In the genomic region with DNA sequence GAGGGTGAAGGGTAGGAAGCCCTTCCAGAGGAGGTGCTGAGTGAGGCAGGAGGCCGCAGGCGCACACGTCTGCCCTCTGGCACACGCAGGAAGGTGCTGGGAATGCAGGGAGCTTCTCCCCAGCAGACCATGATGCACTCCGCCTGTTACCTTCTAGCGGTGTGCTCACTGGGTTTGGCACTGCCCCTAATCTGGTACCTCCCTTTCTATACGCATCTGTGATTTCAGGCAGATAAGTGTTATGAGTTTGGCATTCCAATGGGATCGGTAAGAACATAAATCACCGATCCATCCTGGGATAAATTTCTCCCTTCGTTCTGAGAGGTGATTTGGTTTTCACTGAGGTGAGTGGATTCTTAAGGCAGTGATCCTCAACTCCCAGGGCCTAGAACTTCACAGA, we compare ENCODE assay signal across 23 cellular contexts. TPM values are rescaled to one million over a fixed set of nuclear protein-coding genes. Genes with fewer than 3 reads are reported as not detected.
DNase-seq lines count a peak whose midpoint lies in the region; ATAC-seq, FAIRE-seq and TF ChIP-seq lines count a peak whose summit lies in the region.
"Had no signal": no experiment of that assay in that cellular context is flagged by ENCODE, and none has a peak within 500 bp of the region (broad histone marks: within the 10 kb centered on the region; RNA-seq: fewer than 3 reads in every experiment).

No MANE protein-coding gene starts in this region.

- no peak overlapping the region for H3K27ac ChIP-seq in mammary epithelial cell (ENCODE audit: insufficient read depth, low read depth, low read length)
- H3K27ac ChIP-seq in RWPE2 (ENCODE audit: poor library complexity, severe bottlenecking) = peak overlapping the region; percentile 7
- H3K27ac ChIP-seq: BLaER1 treated with 17β-estradiol and CSF1 and Interleukin-3, amounts not matched to agents 10 nM and 100 nM; coronary artery; esophagus squamous epithelium; gastroesophageal sphincter; HL-60 had no signal

- DNase-seq in MCF 10A (ENCODE audit: unreplicated experiment) = no peak
- no peak for DNase-seq in mammary epithelial cell
- DNase-seq in RWPE2 (ENCODE audit: low spot score) = no peak
- DNase-seq in kidney glomerular epithelial cell (lab: John Stamatoyannopoulos, UW) = peak; percentile 91
- no peak for DNase-seq in DMS 273 treated with DMSO at 0.1 percent for 48 hours (lab: John Stamatoyannopoulos, UW)
- no peak for DNase-seq in stimulated activated naive B cell treated with anti-CD40 and anti-IgM and Interleukin-4, amounts not matched to agents 10 μg/mL and 1 μg/mL and 100 μg/mL, for 72 hours
- no peak for DNase-seq in GM19239 (ENCODE audit: insufficient read length, low spot score)
- no peak for DNase-seq in activated CD4-positive, alpha-beta T cell treated with anti-CD3 and anti-CD28 coated beads for 36 hours
- DNase-seq: activated gamma-delta T cell treated with Interleukin-2 at 50 U/mL for 16 hours; endodermal cell; esophagus squamous epithelium; H9; NCI-H1436 treated with DMSO at 0.1 percent for 48 hours; stimulated activated CD4-positive, alpha-beta T cell treated with anti-CD3 and anti-CD28 coated beads, Interleukin-12 subunit alpha, Interleukin-12 subunit beta, amount 100 ng/mL, for 4 hours; stimulated activated CD4-positive, alpha-beta T cell treated with anti-CD3 and anti-CD28 coated beads, Interleukin-4, amount 100 ng/mL, for 4 hours had no signal

- no peaks in the 10 kb centered on the region for H3K9me3 ChIP-seq in mammary epithelial cell (replicated peaks; ENCODE audit: insufficient read depth, low read length)
- H3K9me3 ChIP-seq in RWPE2 (ENCODE audit: severe bottlenecking) = no peaks in the 10 kb centered on the region
- H3K9me3 ChIP-seq: esophagus squamous epithelium, gastroesophageal sphincter had no signal

- peaks cover 25% of the 10 kb centered on the region for H3K4me1 Mint-ChIP-seq in MCF 10A (ENCODE audit: insufficient read depth, unreplicated experiment)
- peaks cover 34 to 61% of the 10 kb centered on the region in 2 donors for H3K4me1 Mint-ChIP-seq in stimulated activated naive B cell treated with anti-CD40 and anti-IgM and Interleukin-4, amounts not matched to agents 10 μg/mL and 1 μg/mL and 100 μg/mL, for 72 hours
- peaks cover 30% of the 10 kb centered on the region for H3K4me1 Mint-ChIP-seq in activated CD4-positive, alpha-beta T cell treated with anti-CD3 and anti-CD28 coated beads for 36 hours

- WGBS in mammary epithelial cell (ENCODE audit: low coverage, missing lambda C conversion rate) = 96% methylated on average over 8 of the region's 10 CpGs

- CTCF ChIA-PET in MCF 10A (lab: Yijun Ruan, JAX) = interaction anchor here (0.7 to 1.2 kb wide), 4 partner anchors 115 to 258 kb away, joined by 3 to 5 read pairs (median 4); no protein-coding TSS in a partner anchor
- CTCF ChIA-PET in mammary epithelial cell (lab: Charles Lee; ENCODE audit: low non-redundant PET) = no interaction called here
- CTCF ChIA-PET in activated CD4-positive, alpha-beta T cell treated with anti-CD3 and anti-CD28 coated beads for 36 hours (lab: Charles Lee) = no interaction called here

- H3K27ac Mint-ChIP-seq in MCF 10A (ENCODE audit: low read depth, unreplicated experiment) = peak overlapping the region; percentile 66
- H3K27ac Mint-ChIP-seq in stimulated activated naive B cell treated with anti-CD40 and anti-IgM and Interleukin-4, amounts not matched to agents 10 μg/mL and 1 μg/mL and 100 μg/mL, for 72 hours = no peak overlapping the region
- no peak overlapping the region for H3K27ac Mint-ChIP-seq in activated CD4-positive, alpha-beta T cell treated with anti-CD3 and anti-CD28 coated beads for 36 hours
- H3K27ac Mint-ChIP-seq: activated CD8-positive, alpha-beta T cell treated with anti-CD3 and anti-CD28 coated beads for 36 hours; endodermal cell; H9; WTC11 had no signal

- peaks cover 48% of the 10 kb centered on the region for H3K36me3 Mint-ChIP-seq in MCF 10A (ENCODE audit: insufficient read depth, unreplicated experiment)
- peaks cover 15 to 18% of the 10 kb centered on the region in 2 donors for H3K36me3 Mint-ChIP-seq in stimulated activated naive B cell treated with anti-CD40 and anti-IgM and Interleukin-4, amounts not matched to agents 10 μg/mL and 1 μg/mL and 100 μg/mL, for 72 hours
- H3K36me3 Mint-ChIP-seq in activated CD4-positive, alpha-beta T cell treated with anti-CD3 and anti-CD28 coated beads for 36 hours (ENCODE audit: low read depth) = peaks cover 15% of the 10 kb centered on the region
- H3K36me3 Mint-ChIP-seq: WTC11 had no signal

- H3K27me3 Mint-ChIP-seq in MCF 10A (ENCODE audit: insufficient read depth, unreplicated experiment) = no peaks in the 10 kb centered on the region
- no peaks in the 10 kb centered on the region for H3K27me3 Mint-ChIP-seq in stimulated activated naive B cell treated with anti-CD40 and anti-IgM and Interleukin-4, amounts not matched to agents 10 μg/mL and 1 μg/mL and 100 μg/mL, for 72 hours
- no peaks in the 10 kb centered on the region for H3K27me3 Mint-ChIP-seq in activated CD4-positive, alpha-beta T cell treated with anti-CD3 and anti-CD28 coated beads for 36 hours
- H3K27me3 Mint-ChIP-seq: activated CD8-positive, alpha-beta T cell treated with anti-CD3 and anti-CD28 coated beads for 36 hours had no signal

- FAIRE-seq in GM19239 (lab: Jason Lieb, UNC) = no peak
- FAIRE-seq: A549, G401.6 had no signal

- TF ChIP-seq CTCF in MCF 10A (IDR thresholded peaks at IDR 0.05; ENCODE audit: unreplicated experiment) (no peak), mammary epithelial cell (conservative IDR thresholded peaks at IDR 0.05 in 1 of 2, IDR thresholded peaks at IDR 0.05 in 1 of 2; ENCODE audit: extremely low read depth in 1 of 2, insufficient read depth in 1 of 2, low read depth in 1 of 2, low read length in 2 of 2) (no peak), RWPE2 (IDR thresholded peaks at IDR 0.05; ENCODE audit: poor library complexity, severe bottlenecking) (no peak)

- POLR2A ChIA-PET in MCF 10A (lab: Yijun Ruan, JAX) = no interaction called here
- POLR2A ChIA-PET in activated CD4-positive, alpha-beta T cell treated with anti-CD3 and anti-CD28 coated beads for 36 hours (lab: Charles Lee) = no interaction called here

- dilution Hi-C loops in mammary epithelial cell (cut with HindIII; ENCODE audit: low sequenced_read_pairs) = loop anchor here (5.0 kb wide), 1 partner anchor 331 kb away; a partner anchor contains a TSS

- BruUV-seq in MCF 10A (replicated peaks; lab: Mats Ljungman, UMichigan) (no TSS peak), mammary epithelial cell (replicated peaks; lab: Mats Ljungman, UMichigan) (no TSS peak)

- peaks cover 40% of the 10 kb centered on the region for H3K4me1 ChIP-seq in mammary epithelial cell (ENCODE audit: insufficient read depth, low read length)
- H3K4me1 ChIP-seq in RWPE2 (ENCODE audit: insufficient read depth, poor library complexity, severe bottlenecking) = peaks cover 10% of the 10 kb centered on the region

- peaks cover 2% of the 10 kb centered on the region for H3K36me3 ChIP-seq in mammary epithelial cell (ENCODE audit: insufficient read depth, low read length)
- H3K36me3 ChIP-seq in RWPE2 (ENCODE audit: low read depth) = peaks cover 7% of the 10 kb centered on the region; the same call in 1 of the 2 replicates
- H3K36me3 ChIP-seq: esophagus squamous epithelium, gastroesophageal sphincter had no signal

- no peaks in the 10 kb centered on the region for H3K9me3 Mint-ChIP-seq in MCF 10A (ENCODE audit: unreplicated experiment)
- peaks cover 0 to 5% of the 10 kb centered on the region in 2 donors for H3K9me3 Mint-ChIP-seq in stimulated activated naive B cell treated with anti-CD40 and anti-IgM and Interleukin-4, amounts not matched to agents 10 μg/mL and 1 μg/mL and 100 μg/mL, for 72 hours
- H3K9me3 Mint-ChIP-seq in activated CD4-positive, alpha-beta T cell treated with anti-CD3 and anti-CD28 coated beads for 36 hours (ENCODE audit: low read depth) = no peaks in the 10 kb centered on the region
- H3K9me3 Mint-ChIP-seq: activated CD8-positive, alpha-beta T cell treated with anti-CD3 and anti-CD28 coated beads for 36 hours; endodermal cell had no signal

- H3K27me3 ChIP-seq in mammary epithelial cell (ENCODE audit: insufficient read depth, low read length) (no peaks in the 10 kb centered on the region), RWPE2 (ENCODE audit: insufficient read depth, poor library complexity, severe bottlenecking) (no peaks in the 10 kb centered on the region)
- H3K27me3 ChIP-seq: BLaER1 treated with 17β-estradiol and CSF1 and Interleukin-3, amounts not matched to agents 10 nM and 100 nM; esophagus squamous epithelium; gastroesophageal sphincter had no signal

- no peak overlapping the region for H2AFZ ChIP-seq in mammary epithelial cell (ENCODE audit: low read depth, low read length)

- no peaks in the 10 kb centered on the region for H3K79me2 ChIP-seq in mammary epithelial cell (ENCODE audit: insufficient read depth, low read length)

- no peak for ATAC-seq in RWPE2 (ENCODE audit: low read depth)
- no peak for ATAC-seq in stimulated activated naive B cell treated with anti-CD40 and anti-IgM and Interleukin-4, amounts not matched to agents 10 μg/mL and 1 μg/mL and 100 μg/mL, for 72 hours (replicated peaks)
- no peak for ATAC-seq in activated CD4-positive, alpha-beta T cell treated with anti-CD3 and anti-CD28 coated beads for 36 hours
- ATAC-seq: A549; activated CD8-positive, alpha-beta T cell treated with anti-CD3 and anti-CD28 coated beads for 36 hours; gastroesophageal sphincter; WTC11 had no signal

- intact Hi-C loops in MCF 10A (cut with micrococcal nuclease) (no loop called here), mammary epithelial cell (cut with micrococcal nuclease) (no loop called here)
- intact Hi-C loops in activated CD4-positive, alpha-beta T cell treated with anti-CD3 and anti-CD28 coated beads for 36 hours (cut with DNase I, micrococcal nuclease) = no loop called here

- in situ Hi-C loops in mammary epithelial cell (cut with MboI; ENCODE audit: low sequenced_read_pairs in 2 of 2) = loop anchor here in 1 of 2 donors (25.0 kb wide), 1 partner anchor 601 kb away; no protein-coding TSS in a partner anchor

- no peak overlapping the region for H3K4me2 ChIP-seq in mammary epithelial cell (ENCODE audit: insufficient read depth, low read depth, low read length)
- H3K4me2 ChIP-seq: A549 had no signal

- H4K20me1 ChIP-seq in mammary epithelial cell (ENCODE audit: insufficient read depth, low read length) = no peaks in the 10 kb centered on the region

- H3K9ac ChIP-seq in mammary epithelial cell (ENCODE audit: insufficient read depth, low read length) = no peak overlapping the region
- H3K9ac ChIP-seq: BLaER1 treated with 17β-estradiol and CSF1 and Interleukin-3, amounts not matched to agents 10 nM and 100 nM had no signal

- H3K4me3 Mint-ChIP-seq in MCF 10A (ENCODE audit: unreplicated experiment) = no peak overlapping the region
- no peak overlapping the region for H3K4me3 Mint-ChIP-seq in stimulated activated naive B cell treated with anti-CD40 and anti-IgM and Interleukin-4, amounts not matched to agents 10 μg/mL and 1 μg/mL and 100 μg/mL, for 72 hours
- H3K4me3 Mint-ChIP-seq in activated CD4-positive, alpha-beta T cell treated with anti-CD3 and anti-CD28 coated beads for 36 hours = no peak overlapping the region
- H3K4me3 Mint-ChIP-seq: activated CD8-positive, alpha-beta T cell treated with anti-CD3 and anti-CD28 coated beads for 36 hours; endodermal cell; H9; WTC11 had no signal

- H3K4me3 ChIP-seq in mammary epithelial cell (replicated peaks in 1 of 3; ENCODE audit: insufficient read depth in 1 of 3, low read depth in 2 of 3, low read length in 3 of 3) = no peak overlapping the region
- H3K4me3 ChIP-seq in RWPE2 (ENCODE audit: severe bottlenecking) = no peak overlapping the region
- H3K4me3 ChIP-seq: A549; BLaER1 treated with 17β-estradiol and CSF1 and Interleukin-3, amounts not matched to agents 10 nM and 100 nM; coronary artery; esophagus squamous epithelium; gastroesophageal sphincter had no signal

RNA-seq across cellular contexts. Expression of a gene that starts 34.6 kb away (rescaled TPM):
- total RNA-seq in MCF 10A (2022) (321 and 341 TPM in 2 replicates), mammary epithelial cell (100 to 1,000 TPM in 1 of 2 donors, 10 to 100 TPM in 1; 64.0 to 161 TPM)
- polyA plus RNA-seq in mammary epithelial cell = 253 TPM
- 493 TPM for polyA minus RNA-seq in mammary epithelial cell
- 100 to 1,000 TPM; 158 to 170 TPM for total RNA-seq in activated CD4-positive, alpha-beta T cell treated with anti-CD3 and anti-CD28 coated beads for 36 hours
